28 cellular contexts compared by ENCODE assay signal in genomic region chr2:184032983-184033382, GRCh38.
"Had no signal": no experiment of that assay in that cellular context is flagged by ENCODE, and none has a peak within 500 bp of the region (broad histone marks: within the 10 kb centered on the region; RNA-seq: fewer than 3 reads in every experiment).

No MANE protein-coding gene starts in this region.

- H3K4me3 ChIP-seq: body of pancreas, esophagus muscularis mucosa, gastrocnemius medialis, heart left ventricle had no signal

- H3K27ac ChIP-seq: body of pancreas, esophagus muscularis mucosa, gastrocnemius medialis, heart left ventricle had no signal

- DNase-seq: activated CD4-positive, alpha-beta memory T cell treated with anti-CD3 and anti-CD28 coated beads for 36 hours; activated CD4-positive, alpha-beta T cell treated with anti-CD3 and anti-CD28 coated beads for 36 hours; activated CD4-positive, alpha-beta T cell treated with anti-CD3 and anti-CD28 coated beads, Interleukin-2, amount 10 ng/mL, durations not matched to agents 24 days and 14 days; activated CD4-positive, CD25-positive, alpha-beta regulatory T cell; activated CD4-positive, CD25-positive, alpha-beta regulatory T cell treated with anti-CD3 and anti-CD28 coated beads, Interleukin-2, amount 50 U/mL, for 72 hours; activated CD8-positive, alpha-beta memory T cell treated with anti-CD3 and anti-CD28 coated beads, Interleukin-2, amount 10 ng/mL, durations not matched to agents 7 days and 5 days; activated CD8-positive, alpha-beta memory T cell treated with anti-CD3 and anti-CD28 coated beads, Interleukin-2, amount 50 U/mL, for 4 hours; activated CD8-positive, alpha-beta T cell treated with anti-CD3 and anti-CD28 coated beads, Interleukin-2, amount 10 ng/mL, durations not matched to agents 7 days and 5 days; activated gamma-delta T cell; activated naive CD4-positive, alpha-beta T cell treated with anti-CD3 and anti-CD28 coated beads, Interleukin-2, amount 50 U/mL, for 16 hours; activated naive CD4-positive, alpha-beta T cell treated with Interleukin-2 at 50 U/mL for 16 hours; activated T-cell treated with anti-CD3 and anti-CD28 coated beads, Interleukin-2, amount 50 U/mL, for 1 hour; activated T-cell treated with anti-CD3 and anti-CD28 coated beads, Interleukin-2, amount 50 U/mL, for 48 hours; amygdala; aorta; body of pancreas; caudate nucleus; cortex of kidney; dermis blood vessel endothelial cell; effector CD4-positive, alpha-beta T cell; effector memory CD8-positive, alpha-beta T cell; erythroblast; foreskin fibroblast; gastrocnemius medialis; glutamatergic neuron; heart left ventricle; T-helper 2 cell had no signal

- H3K27me3 ChIP-seq: body of pancreas, esophagus muscularis mucosa, gastrocnemius medialis, heart left ventricle had no signal

- ATAC-seq: activated CD4-positive, alpha-beta T cell treated with anti-CD3 and anti-CD28 coated beads for 36 hours; activated CD8-positive, alpha-beta memory T cell treated with anti-CD3 and anti-CD28 coated beads, Interleukin-2, amount 10 ng/mL, durations not matched to agents 7 days and 5 days; activated CD8-positive, alpha-beta T cell treated with anti-CD3 and anti-CD28 coated beads, Interleukin-2, amount 10 ng/mL, durations not matched to agents 7 days and 5 days; body of pancreas; effector memory CD8-positive, alpha-beta T cell; gastrocnemius medialis; heart left ventricle had no signal

- H3K4me1 ChIP-seq: esophagus muscularis mucosa, gastrocnemius medialis had no signal

- H3K36me3 ChIP-seq: esophagus muscularis mucosa, gastrocnemius medialis, heart left ventricle had no signal

- H3K9me3 ChIP-seq: body of pancreas, esophagus muscularis mucosa, gastrocnemius medialis, heart left ventricle had no signal
